Comparison of ENCODE assay signal across 1 cellular context in the genomic region with DNA sequence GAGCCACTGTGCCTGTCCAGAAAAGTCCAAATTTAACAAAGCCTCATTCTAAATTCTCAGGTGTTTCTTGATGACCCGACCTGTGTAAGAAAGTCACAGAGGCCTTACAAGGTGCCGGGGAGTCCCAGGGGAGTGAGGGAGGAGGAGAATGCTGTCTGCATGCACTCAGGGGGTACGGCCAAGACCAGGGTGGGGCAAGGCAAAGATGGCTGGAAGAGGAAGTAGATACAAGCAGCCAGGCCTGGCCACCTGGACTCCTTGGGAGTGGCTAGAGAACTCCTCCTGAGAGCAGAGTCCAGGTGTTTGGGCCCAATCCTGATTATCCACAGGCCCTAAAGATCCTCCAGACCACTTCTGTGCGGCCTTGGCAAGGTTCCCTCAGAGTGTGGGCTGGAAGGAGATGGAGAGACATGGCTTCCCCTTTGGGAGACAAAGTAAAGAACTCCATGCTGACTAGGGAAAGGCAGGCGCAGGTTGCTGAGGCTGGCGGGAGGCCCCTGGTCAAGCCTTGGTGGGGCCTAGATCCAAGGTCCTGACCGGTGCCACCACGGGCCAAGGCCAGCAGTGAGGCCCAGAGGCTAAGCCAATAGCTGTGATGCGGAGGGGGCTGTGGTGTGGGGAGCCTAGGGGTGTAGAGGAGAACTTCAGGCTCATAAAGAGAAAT.
TF ChIP-seq lines count a peak whose summit lies in the region.

No MANE protein-coding gene starts in this region.

TF ChIP-seq in SK-N-SH, 30 proteins besides CTCF, POLR2A, EP300 and RAD21 (continued from another document):
- TF ChIP-seq, protein P1, sequence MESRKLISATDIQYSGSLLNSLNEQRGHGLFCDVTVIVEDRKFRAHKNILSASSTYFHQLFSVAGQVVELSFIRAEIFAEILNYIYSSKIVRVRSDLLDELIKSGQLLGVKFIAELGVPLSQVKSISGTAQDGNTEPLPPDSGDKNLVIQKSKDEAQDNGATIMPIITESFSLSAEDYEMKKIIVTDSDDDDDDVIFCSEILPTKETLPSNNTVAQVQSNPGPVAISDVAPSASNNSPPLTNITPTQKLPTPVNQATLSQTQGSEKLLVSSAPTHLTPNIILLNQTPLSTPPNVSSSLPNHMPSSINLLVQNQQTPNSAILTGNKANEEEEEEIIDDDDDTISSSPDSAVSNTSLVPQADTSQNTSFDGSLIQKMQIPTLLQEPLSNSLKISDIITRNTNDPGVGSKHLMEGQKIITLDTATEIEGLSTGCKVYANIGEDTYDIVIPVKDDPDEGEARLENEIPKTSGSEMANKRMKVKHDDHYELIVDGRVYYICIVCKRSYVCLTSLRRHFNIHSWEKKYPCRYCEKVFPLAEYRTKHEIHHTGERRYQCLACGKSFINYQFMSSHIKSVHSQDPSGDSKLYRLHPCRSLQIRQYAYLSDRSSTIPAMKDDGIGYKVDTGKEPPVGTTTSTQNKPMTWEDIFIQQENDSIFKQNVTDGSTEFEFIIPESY (IDR thresholded peaks at IDR 0.05; ENCODE audit: borderline replicate concordance, low read depth) = no peak
- no peak for TF ChIP-seq CHD2 (IDR thresholded peaks at IDR 0.05; ENCODE audit: low read length, partially characterized antibody)
- TF ChIP-seq NFIC (IDR thresholded peaks at IDR 0.05; ENCODE audit: borderline replicate concordance) = no peak
- TF ChIP-seq RXRA (IDR thresholded peaks at IDR 0.05; ENCODE audit: borderline replicate concordance, low read depth) = no peak
- TF ChIP-seq JUND (IDR thresholded peaks at IDR 0.05) = no peak
- no peak for TF ChIP-seq POLR2AphosphoS5 (IDR thresholded peaks at IDR 0.05; ENCODE audit: low read depth, low read length)
- TF ChIP-seq, protein P2, sequence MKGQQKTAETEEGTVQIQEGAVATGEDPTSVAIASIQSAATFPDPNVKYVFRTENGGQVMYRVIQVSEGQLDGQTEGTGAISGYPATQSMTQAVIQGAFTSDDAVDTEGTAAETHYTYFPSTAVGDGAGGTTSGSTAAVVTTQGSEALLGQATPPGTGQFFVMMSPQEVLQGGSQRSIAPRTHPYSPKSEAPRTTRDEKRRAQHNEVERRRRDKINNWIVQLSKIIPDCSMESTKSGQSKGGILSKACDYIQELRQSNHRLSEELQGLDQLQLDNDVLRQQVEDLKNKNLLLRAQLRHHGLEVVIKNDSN (IDR thresholded peaks at IDR 0.05; ENCODE audit: borderline replicate concordance, low read depth) = no peak
- TF ChIP-seq YY1 (IDR thresholded peaks at IDR 0.05; ENCODE audit: low read depth) = no peak
- no peak for TF ChIP-seq RCOR1 (IDR thresholded peaks at IDR 0.05; ENCODE audit: low read length)
- no peak for TF ChIP-seq MEF2A (IDR thresholded peaks at IDR 0.05; ENCODE audit: borderline replicate concordance, low read depth)
- no peak for TF ChIP-seq SIN3A (IDR thresholded peaks at IDR 0.05; ENCODE audit: borderline replicate concordance, low read depth, low read length)
- no peak for TF ChIP-seq EZH2phosphoT487 (IDR thresholded peaks at IDR 0.05; ENCODE audit: borderline replicate concordance, low read depth)
